19 cellular contexts compared by ENCODE assay signal in genomic region chr5:36881807-36882206, GRCh38. TPM values are rescaled to one million over a fixed set of nuclear protein-coding genes. Genes with fewer than 3 reads are reported as not detected.
A peak's percentile ranks its signal among the peaks of the same experiment; 100 is the strongest.
DNase-seq lines count a peak whose midpoint lies in the region; ATAC-seq, FAIRE-seq and TF ChIP-seq lines count a peak whose summit lies in the region.
"Had no signal": no experiment of that assay in that cellular context is flagged by ENCODE, and none has a peak within 500 bp of the region (broad histone marks: within the 10 kb centered on the region; RNA-seq: fewer than 3 reads in every experiment).

No MANE protein-coding gene starts in this region.

- DNase-seq in activated naive CD4-positive, alpha-beta T cell treated with anti-CD3 and anti-CD28 coated beads for 36 hours, result no peak
- no peak for DNase-seq in activated naive CD4-positive, alpha-beta T cell treated with anti-CD3 and anti-CD28 coated beads, Interleukin-2, amount 10 ng/mL, durations not matched to agents 7 days and 5 days
- DNase-seq in GM12878 (ENCODE audit: low read depth, low spot score) (no peak), HT-29 (ENCODE audit: low spot score) (no peak), Right ventricle myocardium inferior (ENCODE audit: missing footprints) (no peak)
- no peak for DNase-seq in stimulated activated naive B cell treated with anti-CD40 and anti-IgM and Interleukin-4, amounts not matched to agents 10 μg/mL and 1 μg/mL and 100 μg/mL, for 72 hours
- DNase-seq: activated gamma-delta T cell treated with Interleukin-2 at 50 U/mL for 16 hours; Calu3; colonic mucosa; GDM1; kidney glomerular epithelial cell; NCI-H1417 treated with DMSO at 0.1 percent for 48 hours; NCI-H82; stimulated activated naive CD4-positive, alpha-beta T cell treated with Interleukin-2 at 50 U/mL for 16 hours; T-helper 1 cell had no signal

- H2AFZ ChIP-seq in Loucy (ENCODE audit: low read length) (no peak overlapping the region), GM12878 (ENCODE audit: control insufficient read depth, low read depth, low read length) (no peak overlapping the region)

- BruUV-seq in GM12878 (replicated peaks; lab: Mats Ljungman, UMichigan), result no TSS peak

- H4K20me1 ChIP-seq in Loucy (ENCODE audit: insufficient read depth, low read length, poor library complexity, severe bottlenecking) (peaks cover 97% of the 10 kb centered on the region), GM12878 (ENCODE audit: control insufficient read depth, insufficient read depth) (no peaks in the 10 kb centered on the region; the same call in 1 of the 2 replicates)

- intact Hi-C loops in activated naive CD4-positive, alpha-beta T cell treated with anti-CD3 and anti-CD28 coated beads for 36 hours (cut with micrococcal nuclease), result loop anchor here (10.0 kb wide), 2 partner anchors 573 to 1047 kb away; no protein-coding TSS in a partner anchor
- intact Hi-C loops in GM12878 (cut with micrococcal nuclease; ENCODE audit: unreplicated experiment), result no loop called here
- intact Hi-C loops in Right ventricle myocardium inferior (cut with DNase I), result no loop called here

- in situ Hi-C loops in GM12878 (cut with MboI), result no loop called here

- H3K4me2 ChIP-seq in Loucy (ENCODE audit: low read depth, low read length, poor library complexity, severe bottlenecking) (peak overlapping the region; percentile 87), GM12878 (ENCODE audit: control insufficient read depth, insufficient read depth) (peak overlapping the region; percentile 74)

- H3K27me3 Mint-ChIP-seq in activated naive CD4-positive, alpha-beta T cell treated with anti-CD3 and anti-CD28 coated beads for 36 hours (ENCODE audit: low read depth), result no peaks in the 10 kb centered on the region
- H3K27me3 Mint-ChIP-seq in activated naive CD4-positive, alpha-beta T cell treated with anti-CD3 and anti-CD28 coated beads, Interleukin-2, amount 10 ng/mL, durations not matched to agents 7 days and 5 days, result no peaks in the 10 kb centered on the region
- H3K27me3 Mint-ChIP-seq in stimulated activated naive B cell treated with anti-CD40 and anti-IgM and Interleukin-4, amounts not matched to agents 10 μg/mL and 1 μg/mL and 100 μg/mL, for 72 hours, result no peaks in the 10 kb centered on the region

- SMC1A ChIA-PET in GM12878 (lab: Charles Lee; ENCODE audit: uncharacterized antibody, unreplicated experiment), result interaction anchor here (0.8 to 2.0 kb wide), 11 partner anchors 13 to 157 kb away, joined by 3 to 8 read pairs (median 4); no protein-coding TSS in a partner anchor

- TF ChIP-seq CTCF in Loucy (conservative IDR thresholded peaks at IDR 0.05; ENCODE audit: low read length) (no peak), GM12878 (IDR thresholded peaks at IDR 0.05 in 2 of 3, conservative IDR thresholded peaks at IDR 0.05 in 1 of 3; ENCODE audit: control insufficient read depth in 2 of 3, extremely low read depth in 1 of 3, insufficient read depth in 1 of 3, low read depth in 3 of 3, low read length in 3 of 3) (no peak)

- peak overlapping the region; percentile 63 for H3K27ac ChIP-seq in GM12878 (ENCODE audit: control insufficient read depth, insufficient read depth)
- H3K27ac ChIP-seq: colonic mucosa, HL-60 had no signal

- no peak for TF ChIP-seq EP300 in GM12878 (IDR thresholded peaks at IDR 0.05; ENCODE audit: borderline replicate concordance in 1 of 2, control insufficient read depth in 1 of 2, low read depth in 2 of 2, low read length in 2 of 2)

- H3K36me3 ChIP-seq in Loucy (ENCODE audit: insufficient read depth, low read length), result peaks cover 10% of the 10 kb centered on the region; the same call in 1 of the 2 replicates
- H3K36me3 ChIP-seq in GM12878 (ENCODE audit: control insufficient read depth in 2 of 2, insufficient read depth in 2 of 2, low read length in 1 of 2), result peaks cover 5 to 10% of the 10 kb centered on the region in 2 experiments; a peak in 2 of 4 replicates
- H3K36me3 ChIP-seq: colonic mucosa had no signal

- no peak overlapping the region for H3K4me3 Mint-ChIP-seq in activated naive CD4-positive, alpha-beta T cell treated with anti-CD3 and anti-CD28 coated beads for 36 hours
- H3K4me3 Mint-ChIP-seq in activated naive CD4-positive, alpha-beta T cell treated with anti-CD3 and anti-CD28 coated beads, Interleukin-2, amount 10 ng/mL, durations not matched to agents 7 days and 5 days, result no peak overlapping the region
- H3K4me3 Mint-ChIP-seq in stimulated activated naive B cell treated with anti-CD40 and anti-IgM and Interleukin-4, amounts not matched to agents 10 μg/mL and 1 μg/mL and 100 μg/mL, for 72 hours, result no peak overlapping the region

- H3K9ac ChIP-seq in Loucy (ENCODE audit: low read depth, low read length, poor library complexity, severe bottlenecking) (peak overlapping the region; percentile 99), GM12878 (ENCODE audit: control insufficient read depth, insufficient read depth, low read length) (peak overlapping the region; percentile 19; the same call in 1 of the 2 replicates)

- POLR2A ChIA-PET in GM12878 (lab: Charles Lee), result no interaction called here

- whole genome bisulfite sequencing in GM12878 (ENCODE audit: insufficient coverage, insufficient replicate concordance, low lambda C conversion rate, missing lambda C conversion rate), result 96% methylated on average over 1 of the region's 1 CpG

- H3K9me2 ChIP-seq in Loucy (replicated peaks; ENCODE audit: low read depth, low read length), result no peaks in the 10 kb centered on the region

- CTCF ChIA-PET in activated naive CD4-positive, alpha-beta T cell treated with anti-CD3 and anti-CD28 coated beads for 36 hours (lab: Charles Lee), result interaction anchor here (0.8 to 1.3 kb wide), 3 partner anchors 30 to 73 kb away, joined by 3 to 4 read pairs (median 3); no protein-coding TSS in a partner anchor
- CTCF ChIA-PET in activated naive CD4-positive, alpha-beta T cell treated with anti-CD3 and anti-CD28 coated beads, Interleukin-2, amount 10 ng/mL, durations not matched to agents 7 days and 5 days (lab: Charles Lee), result interaction anchor here (1.5 kb wide), 1 partner anchor 11 kb away, joined by 3 read pairs; no protein-coding TSS in a partner anchor
- CTCF ChIA-PET in GM12878 (lab: Yijun Ruan, JAX), result interaction anchor here (0.8 to 3.8 kb wide), 7 partner anchors 11 to 186 kb away, joined by 3 to 25 read pairs (median 4); no protein-coding TSS in a partner anchor

- FAIRE-seq in GM12878 (lab: Jason Lieb, UNC), result no peak
- FAIRE-seq: endothelial cell of umbilical vein had no signal

- H3K4me1 ChIP-seq in Loucy (ENCODE audit: insufficient read depth, low read length, poor library complexity, severe bottlenecking), result peaks cover 53% of the 10 kb centered on the region
- H3K4me1 ChIP-seq in GM12878 (ENCODE audit: control insufficient read depth, insufficient read depth, low read length), result peaks cover 6% of the 10 kb centered on the region; the same call in 1 of the 2 replicates

- ATAC-seq in GM12878 (peak; percentile 7), Right ventricle myocardium inferior (no peak), GM18870 (IDR thresholded peaks at IDR 0.05; ENCODE audit: unreplicated experiment) (no peak)
- ATAC-seq in stimulated activated naive B cell treated with anti-CD40 and anti-IgM and Interleukin-4, amounts not matched to agents 10 μg/mL and 1 μg/mL and 100 μg/mL, for 72 hours (replicated peaks), result no peak

- no peaks in the 10 kb centered on the region for H3K9me3 ChIP-seq in Loucy (ENCODE audit: insufficient read depth, low read depth, low read length)
- H3K9me3 ChIP-seq in GM12878 (replicated peaks; ENCODE audit: control insufficient read depth, insufficient read depth, low read length), result peaks cover 5% of the 10 kb centered on the region; the same call in 2 of the 3 replicates
- H3K9me3 ChIP-seq: colonic mucosa had no signal

- H3K79me2 ChIP-seq in Loucy (ENCODE audit: insufficient read depth, low read length) (peaks cover 100% of the 10 kb centered on the region), GM12878 (ENCODE audit: control insufficient read depth, insufficient read depth, low read length) (peaks cover 100% of the 10 kb centered on the region)

- RAD21 ChIA-PET in GM12878 (lab: Charles Lee; ENCODE audit: unreplicated experiment), result interaction anchor here (0.7 to 1.6 kb wide), 10 partner anchors 8 to 163 kb away, joined by 3 to 7 read pairs (median 3); no protein-coding TSS in a partner anchor

- TF ChIP-seq RAD21 in GM12878 (IDR thresholded peaks at IDR 0.05; ENCODE audit: insufficient read depth, low read depth, low read length), result no peak

- peak overlapping the region; percentile 4 for H3K27ac Mint-ChIP-seq in activated naive CD4-positive, alpha-beta T cell treated with anti-CD3 and anti-CD28 coated beads for 36 hours
- no peak overlapping the region for H3K27ac Mint-ChIP-seq in activated naive CD4-positive, alpha-beta T cell treated with anti-CD3 and anti-CD28 coated beads, Interleukin-2, amount 10 ng/mL, durations not matched to agents 7 days and 5 days
- peak overlapping the region; percentile 25 for H3K27ac Mint-ChIP-seq in stimulated activated naive B cell treated with anti-CD40 and anti-IgM and Interleukin-4, amounts not matched to agents 10 μg/mL and 1 μg/mL and 100 μg/mL, for 72 hours

- no peaks in the 10 kb centered on the region for H3K9me3 Mint-ChIP-seq in activated naive CD4-positive, alpha-beta T cell treated with anti-CD3 and anti-CD28 coated beads for 36 hours
- no peaks in the 10 kb centered on the region for H3K9me3 Mint-ChIP-seq in activated naive CD4-positive, alpha-beta T cell treated with anti-CD3 and anti-CD28 coated beads, Interleukin-2, amount 10 ng/mL, durations not matched to agents 7 days and 5 days
- H3K9me3 Mint-ChIP-seq in stimulated activated naive B cell treated with anti-CD40 and anti-IgM and Interleukin-4, amounts not matched to agents 10 μg/mL and 1 μg/mL and 100 μg/mL, for 72 hours, result peaks cover 0 to 2% of the 10 kb centered on the region in 2 donors

- no peak for TF ChIP-seq POLR2A in GM12878 (IDR thresholded peaks at IDR 0.05; ENCODE audit: low read depth, low read length)

- H3K4me3 ChIP-seq in Loucy (ENCODE audit: low read length, poor library complexity, severe bottlenecking) (peak overlapping the region; percentile 93), GM12878 (peak overlapping the region; percentile 48)
- H3K4me3 ChIP-seq: colonic mucosa had no signal

- H3K27me3 ChIP-seq in Loucy (ENCODE audit: insufficient read depth, low read length, poor library complexity, severe bottlenecking), result no peaks in the 10 kb centered on the region
- no peaks in the 10 kb centered on the region for H3K27me3 ChIP-seq in GM12878 (replicated peaks in 1 of 2; ENCODE audit: control insufficient read depth in 2 of 2, insufficient read depth in 2 of 2, low read length in 1 of 2)
- H3K27me3 ChIP-seq: colonic mucosa had no signal

- peaks cover 10% of the 10 kb centered on the region for H3K36me3 Mint-ChIP-seq in activated naive CD4-positive, alpha-beta T cell treated with anti-CD3 and anti-CD28 coated beads for 36 hours (ENCODE audit: low read depth)
- peaks cover 14% of the 10 kb centered on the region for H3K36me3 Mint-ChIP-seq in activated naive CD4-positive, alpha-beta T cell treated with anti-CD3 and anti-CD28 coated beads, Interleukin-2, amount 10 ng/mL, durations not matched to agents 7 days and 5 days
- peaks cover 11 to 16% of the 10 kb centered on the region in 2 donors for H3K36me3 Mint-ChIP-seq in stimulated activated naive B cell treated with anti-CD40 and anti-IgM and Interleukin-4, amounts not matched to agents 10 μg/mL and 1 μg/mL and 100 μg/mL, for 72 hours

- peaks cover 51% of the 10 kb centered on the region for H3K4me1 Mint-ChIP-seq in activated naive CD4-positive, alpha-beta T cell treated with anti-CD3 and anti-CD28 coated beads for 36 hours (ENCODE audit: low read depth)
- peaks cover 50% of the 10 kb centered on the region for H3K4me1 Mint-ChIP-seq in activated naive CD4-positive, alpha-beta T cell treated with anti-CD3 and anti-CD28 coated beads, Interleukin-2, amount 10 ng/mL, durations not matched to agents 7 days and 5 days
- H3K4me1 Mint-ChIP-seq in stimulated activated naive B cell treated with anti-CD40 and anti-IgM and Interleukin-4, amounts not matched to agents 10 μg/mL and 1 μg/mL and 100 μg/mL, for 72 hours, result peaks cover 32 to 58% of the 10 kb centered on the region in 2 donors

- no peaks in the 10 kb centered on the region; the same call in 1 of the 2 replicates for H3F3A ChIP-seq in Loucy (ENCODE audit: low read depth)

RNA-seq across cellular contexts. Expression of gene NIPBL, which starts 5.2 kb away (rescaled TPM):
- 10 to 100 TPM; 36.7 to 38.3 TPM for total RNA-seq in activated naive CD4-positive, alpha-beta T cell treated with anti-CD3 and anti-CD28 coated beads for 36 hours
- 202 and 206 TPM in 2 replicates for total RNA-seq in GM12878 (2013; cell fraction: nucleolus; rRNA removed)
- total RNA-seq in GM12878 (2014; rRNA removed) (18.0 and 19.6 TPM in 2 replicates), GM12878 (2014; rRNA removed; fragmentation: Illumina TruSeq; extraction: Trizol) (27.5 and 36.6 TPM in 2 replicates), GM12878 (2021) (45.4 and 45.7 TPM in 2 replicates), Right ventricle myocardium inferior (35.4 TPM)
- polyA plus RNA-seq in GM12878 (2011; ENCODE audit: low read depth), result 9.2 TPM
- polyA plus RNA-seq in GM12878 (2011; rRNA removed) (41.5 and 50.4 TPM in 2 replicates), GM12878 (2014; fragmentation: Illumina TruSeq; extraction: Trizol) (29.9 and 42.0 TPM in 2 replicates), GM12878 (2014; fragmentation: Nextera tagmentation; extraction: Ambion mirVana) (10 to 100 TPM; 10.4 to 13.4 TPM), GM12878 (2014; rRNA removed) (15.1 and 18.9 TPM in 2 replicates), GM12878 (2016; fragmentation: Nextera tagmentation; extraction: Ambion mirVana) (10 to 100 TPM; 19.7 to 20.7 TPM)
- polyA plus RNA-seq in GM12878 (2011; cell fraction: cytosol; rRNA removed), result 29.0 and 35.5 TPM in 2 replicates
- 40.8 and 52.1 TPM in 2 replicates for polyA plus RNA-seq in GM12878 (2011; cell fraction: nucleus; rRNA removed)
- 14.7 and 20.8 TPM in 2 replicates for polyA plus RNA-seq in GM12878 (2012)
- 176 and 271 TPM in 2 replicates for polyA minus RNA-seq in GM12878 (2011; rRNA and poly(A)+ RNA removed)
- 28.5 and 49.5 TPM in 2 replicates for polyA minus RNA-seq in GM12878 (2011; cell fraction: cytosol; rRNA and poly(A)+ RNA removed)
- 111 and 150 TPM in 2 replicates for polyA minus RNA-seq in GM12878 (2011; cell fraction: nucleus; rRNA and poly(A)+ RNA removed)
- 11.0 and 11.2 TPM in 2 replicates for total RNA-seq in HT-29 (2014; rRNA removed; shearing (Covaris generic))
